In genomic region chrX:115561605-115562491, GRCh38 we compare ENCODE assay signal across 8 cellular contexts. TPM values are rescaled to one million over a fixed set of nuclear protein-coding genes. Genes with fewer than 3 reads are reported as not detected.
DNase-seq lines count a peak whose midpoint lies in the region; ATAC-seq and TF ChIP-seq lines count a peak whose summit lies in the region.

No MANE protein-coding gene starts in this region.

- no peaks in the 10 kb centered on the region for H3K9me3 ChIP-seq in NT2/D1 (ENCODE audit: insufficient read depth, low read length)
- H3K9me3 ChIP-seq in right lobe of liver: no peaks in the 10 kb centered on the region
- H3K9me3 ChIP-seq in thoracic aorta: no peaks in the 10 kb centered on the region

- peak overlapping the region; percentile 95 for H3K9ac ChIP-seq in NT2/D1 (ENCODE audit: insufficient read length, low read depth)

- peaks cover 1% of the 10 kb centered on the region for H3K4me1 Mint-ChIP-seq in T-helper 1 cell treated with Interleukin-12 subunit alpha and Interleukin-12 subunit beta and Interleukin-4 antibody, amounts not matched to agents 30 μg/mL and 1 μg/mL, for 36 hours (ENCODE audit: low read depth)

- H3K27me3 Mint-ChIP-seq in T-helper 1 cell treated with Interleukin-12 subunit alpha and Interleukin-12 subunit beta and Interleukin-4 antibody, amounts not matched to agents 30 μg/mL and 1 μg/mL, for 36 hours (ENCODE audit: low read depth): peaks cover 27% of the 10 kb centered on the region

- H3K36me3 Mint-ChIP-seq in T-helper 1 cell treated with Interleukin-12 subunit alpha and Interleukin-12 subunit beta and Interleukin-4 antibody, amounts not matched to agents 30 μg/mL and 1 μg/mL, for 36 hours (ENCODE audit: low read depth): no peaks in the 10 kb centered on the region

- no peaks in the 10 kb centered on the region for H3K27me3 ChIP-seq in NT2/D1 (ENCODE audit: insufficient read depth, insufficient read length)
- H3K27me3 ChIP-seq in right lobe of liver: peaks cover 0 to 6% of the 10 kb centered on the region in 2 donors
- no peaks in the 10 kb centered on the region for H3K27me3 ChIP-seq in thoracic aorta (replicated peaks; ENCODE audit: insufficient read depth)

- H3K4me1 ChIP-seq in NT2/D1 (ENCODE audit: insufficient read depth, insufficient read length): no peaks in the 10 kb centered on the region
- H3K4me1 ChIP-seq in right lobe of liver: peaks cover 0 to 6% (median 0%) of the 10 kb centered on the region in 4 donors
- peaks cover 0 to 7% of the 10 kb centered on the region in 2 donors for H3K4me1 ChIP-seq in thoracic aorta (ENCODE audit: control insufficient read depth in 1 of 2, low read depth in 2 of 2)

- no peak overlapping the region for H3K27ac Mint-ChIP-seq in T-helper 1 cell treated with Interleukin-12 subunit alpha and Interleukin-12 subunit beta and Interleukin-4 antibody, amounts not matched to agents 30 μg/mL and 1 μg/mL, for 36 hours

- ATAC-seq in HG03103 (IDR thresholded peaks at IDR 0.05; ENCODE audit: low read depth, unreplicated experiment) (peak; percentile 28), right lobe of liver (peak; percentile 2 to 54 (median 34)), thoracic aorta (ENCODE audit: insufficient number of reproducible peaks, low FRiP score, low read depth) (no peak)

- H3K4me3 ChIP-seq in NT2/D1 (ENCODE audit: insufficient read length, low read depth): peak overlapping the region; percentile 92
- peak overlapping the region; percentile 42 to 66 (median 60) for H3K4me3 ChIP-seq in right lobe of liver
- H3K4me3 ChIP-seq in thoracic aorta: peak overlapping the region; percentile 90

- no peak for TF ChIP-seq POLR2A in right lobe of liver (IDR thresholded peaks at IDR 0.05)

- peak overlapping the region; percentile 85 to 89 (median 85) for H3K27ac ChIP-seq in right lobe of liver
- peak overlapping the region; percentile 95 to 96 for H3K27ac ChIP-seq in thoracic aorta

- TF ChIP-seq CTCF in right lobe of liver (IDR thresholded peaks at IDR 0.05) (no peak), thoracic aorta (IDR thresholded peaks at IDR 0.05) (no peak)

- 9% methylated on average over 37 of the region's 56 CpGs for WGBS in right lobe of liver (ENCODE audit: insufficient coverage, low coverage, low lambda C conversion rate, missing lambda C conversion rate)

- peaks cover under 1% of the 10 kb centered on the region for H3K36me3 ChIP-seq in NT2/D1 (ENCODE audit: insufficient read depth, insufficient read length, low read length)
- H3K36me3 ChIP-seq in right lobe of liver: no peaks in the 10 kb centered on the region
- H3K36me3 ChIP-seq in thoracic aorta: no peaks in the 10 kb centered on the region

- no peak for DNase-seq in T-helper 1 cell
- no peak for DNase-seq in NT2/D1 (ENCODE audit: low read depth, low spot score)
- DNase-seq in dermis blood vessel endothelial cell: peak; percentile 47
- peak; percentile 37 to 64 (median 51) for DNase-seq in right lobe of liver
- no peak for DNase-seq in thoracic aorta (ENCODE audit: low spot score)
- DNase-seq in CD1c-positive myeloid dendritic cell (ENCODE audit: extremely low spot score): no peak

- H3K9me3 Mint-ChIP-seq in T-helper 1 cell treated with Interleukin-12 subunit alpha and Interleukin-12 subunit beta and Interleukin-4 antibody, amounts not matched to agents 30 μg/mL and 1 μg/mL, for 36 hours: no peaks in the 10 kb centered on the region

- intact Hi-C loops in right lobe of liver (cut with DNase I): no loop called here

- peak overlapping the region; percentile 57 for H3K4me3 Mint-ChIP-seq in T-helper 1 cell treated with Interleukin-12 subunit alpha and Interleukin-12 subunit beta and Interleukin-4 antibody, amounts not matched to agents 30 μg/mL and 1 μg/mL, for 36 hours

RNA-seq across cellular contexts. Expression of gene PLS3, which starts 0.9 kb away (rescaled TPM):
- 530 and 538 TPM in 2 replicates for total RNA-seq in dermis blood vessel endothelial cell
- 100 to 1,000 TPM in 4 of 6 experiments, 10 to 100 TPM in 2; 85.3 to 239 (median 114) TPM for total RNA-seq in right lobe of liver
- 100 to 1,000 TPM; 466 to 474 TPM for total RNA-seq in thoracic aorta

Comparison
In these comparisons a context has a peak if more than half of its experiments do, and no peak if none do; other contexts are left out.
1. DNase-seq: peak in dermis blood vessel endothelial cell (single experiment) and right lobe of liver (3 of 3); none in T-helper 1 cell (0 of 5), NT2/D1 (single experiment), thoracic aorta (single experiment) and CD1c-positive myeloid dendritic cell (single experiment).
2. Peak in every context shown above with its lines, with median percentiles within 50 percentile points of each other: H3K4me3 ChIP-seq.